9 cellular contexts compared by ENCODE assay signal in genomic region chr14:51884086-51884927, GRCh38. TPM values are rescaled to one million over a fixed set of nuclear protein-coding genes. Genes with fewer than 3 reads are reported as not detected.
DNase-seq lines count a peak whose midpoint lies in the region; ATAC-seq and TF ChIP-seq lines count a peak whose summit lies in the region.
"Had no signal": no experiment of that assay in that cellular context is flagged by ENCODE, and none has a peak within 500 bp of the region (broad histone marks: within the 10 kb centered on the region; RNA-seq: fewer than 3 reads in every experiment).

No MANE protein-coding gene starts in this region.

- POLR2A ChIA-PET in activated CD4-positive, alpha-beta T cell treated with anti-CD3 and anti-CD28 coated beads for 36 hours (lab: Charles Lee) = interaction anchor here (0.6 to 1.3 kb wide), 2 partner anchors 20 to 28 kb away, joined by 3 read pairs; no protein-coding TSS in a partner anchor
- POLR2A ChIA-PET in activated CD8-positive, alpha-beta T cell treated with anti-CD3 and anti-CD28 coated beads for 36 hours (lab: Charles Lee) = interaction anchor here (0.7 to 2.2 kb wide), 6 partner anchors 10 to 43 kb away, joined by 3 to 6 read pairs (median 4); no protein-coding TSS in a partner anchor

- peak overlapping the region; percentile 63 for H3K27ac Mint-ChIP-seq in activated CD4-positive, alpha-beta T cell treated with anti-CD3 and anti-CD28 coated beads for 36 hours
- H3K27ac Mint-ChIP-seq in activated CD8-positive, alpha-beta T cell treated with anti-CD3 and anti-CD28 coated beads for 36 hours = peak overlapping the region; percentile 80

- DNase-seq in activated CD4-positive, alpha-beta T cell treated with anti-CD3 and anti-CD28 coated beads for 36 hours = no peak
- DNase-seq in activated CD4-positive, alpha-beta T cell treated with anti-CD3 and anti-CD28 coated beads for 4 hours = no peak
- DNase-seq in activated CD8-positive, alpha-beta T cell treated with anti-CD3 and anti-CD28 coated beads for 36 hours = peak; percentile 20
- DNase-seq in mucosa of descending colon = peak in 1 of 3 donors; percentile 17
- DNase-seq in SHP77 (lab: John Stamatoyannopoulos, UW) = no peak
- no peak for DNase-seq in dorsolateral prefrontal cortex
- no peak for DNase-seq in kidney glomerular epithelial cell (lab: John Stamatoyannopoulos, UW)

- no peaks in the 10 kb centered on the region for H3K9me3 ChIP-seq in mucosa of descending colon

- H3K4me1 ChIP-seq in mucosa of descending colon (ENCODE audit: low read depth) = peaks cover 10% of the 10 kb centered on the region

- peaks cover 4% of the 10 kb centered on the region for H3K9me3 Mint-ChIP-seq in activated CD4-positive, alpha-beta T cell treated with anti-CD3 and anti-CD28 coated beads for 36 hours (ENCODE audit: low read depth)
- peaks cover 7% of the 10 kb centered on the region for H3K9me3 Mint-ChIP-seq in activated CD8-positive, alpha-beta T cell treated with anti-CD3 and anti-CD28 coated beads for 36 hours

- no peaks in the 10 kb centered on the region for H3K36me3 ChIP-seq in mucosa of descending colon (ENCODE audit: low read depth)

- peak overlapping the region in 6 of 59 donors; percentile 5 to 48 (median 37) for H3K27ac ChIP-seq in dorsolateral prefrontal cortex

- no peak for TF ChIP-seq CTCF in activated CD8-positive, alpha-beta T cell treated with anti-CD3 and anti-CD28 coated beads for 36 hours (IDR thresholded peaks at IDR 0.05)
- no peak for TF ChIP-seq CTCF in mucosa of descending colon (IDR thresholded peaks at IDR 0.05)
- no peak for TF ChIP-seq CTCF in dorsolateral prefrontal cortex (IDR thresholded peaks at IDR 0.05 in 54 of 56, conservative IDR thresholded peaks at IDR 0.05 in 2 of 56; ENCODE audit: low read depth in 1 of 56, partially characterized antibody in 56 of 56)

- H3K4me1 Mint-ChIP-seq in activated CD4-positive, alpha-beta T cell treated with anti-CD3 and anti-CD28 coated beads for 36 hours = peaks cover 75% of the 10 kb centered on the region
- H3K4me1 Mint-ChIP-seq in activated CD8-positive, alpha-beta T cell treated with anti-CD3 and anti-CD28 coated beads for 36 hours (ENCODE audit: low read depth) = peaks cover 75% of the 10 kb centered on the region

- peak; percentile 43 for ATAC-seq in activated CD4-positive, alpha-beta T cell treated with anti-CD3 and anti-CD28 coated beads for 36 hours
- ATAC-seq in HG03108 (IDR thresholded peaks at IDR 0.05; ENCODE audit: unreplicated experiment) = peak; percentile 57
- ATAC-seq in activated CD8-positive, alpha-beta T cell treated with anti-CD3 and anti-CD28 coated beads for 36 hours = peak; percentile 57
- peak; percentile 77 for ATAC-seq in mucosa of descending colon

- H3K27me3 ChIP-seq in dorsolateral prefrontal cortex = no peaks in the 10 kb centered on the region

- peaks cover 42% of the 10 kb centered on the region for H3K36me3 Mint-ChIP-seq in activated CD4-positive, alpha-beta T cell treated with anti-CD3 and anti-CD28 coated beads for 36 hours (ENCODE audit: low read depth)
- H3K36me3 Mint-ChIP-seq in activated CD8-positive, alpha-beta T cell treated with anti-CD3 and anti-CD28 coated beads for 36 hours (ENCODE audit: low read depth) = peaks cover 66% of the 10 kb centered on the region

- intact Hi-C loops in activated CD4-positive, alpha-beta T cell treated with anti-CD3 and anti-CD28 coated beads for 36 hours (cut with DNase I, micrococcal nuclease) = no loop called here
- intact Hi-C loops in activated CD8-positive, alpha-beta T cell treated with anti-CD3 and anti-CD28 coated beads for 36 hours (cut with micrococcal nuclease) = no loop called here
- intact Hi-C loops in mucosa of descending colon (cut with DNase I, micrococcal nuclease) = no loop called here
- intact Hi-C loops in dorsolateral prefrontal cortex (cut with DNase I) = no loop called here

- H3K4me3 ChIP-seq in mucosa of descending colon = no peak overlapping the region
- H3K4me3 ChIP-seq in dorsolateral prefrontal cortex = peak overlapping the region in 1 of 59 donors; percentile 0
- H3K4me3 ChIP-seq: skin epidermis had no signal

- H3K27me3 Mint-ChIP-seq in activated CD4-positive, alpha-beta T cell treated with anti-CD3 and anti-CD28 coated beads for 36 hours = no peaks in the 10 kb centered on the region
- no peaks in the 10 kb centered on the region for H3K27me3 Mint-ChIP-seq in activated CD8-positive, alpha-beta T cell treated with anti-CD3 and anti-CD28 coated beads for 36 hours

- peak overlapping the region; percentile 55 for H3K4me3 Mint-ChIP-seq in activated CD4-positive, alpha-beta T cell treated with anti-CD3 and anti-CD28 coated beads for 36 hours
- H3K4me3 Mint-ChIP-seq in activated CD8-positive, alpha-beta T cell treated with anti-CD3 and anti-CD28 coated beads for 36 hours = peak overlapping the region; percentile 55

- CTCF ChIA-PET in activated CD4-positive, alpha-beta T cell treated with anti-CD3 and anti-CD28 coated beads for 36 hours (lab: Charles Lee) = interaction anchor here (1.2 to 1.6 kb wide), 6 partner anchors 11 to 94 kb away, joined by 3 to 7 read pairs (median 3); no protein-coding TSS in a partner anchor
- CTCF ChIA-PET in activated CD8-positive, alpha-beta T cell treated with anti-CD3 and anti-CD28 coated beads for 36 hours (lab: Charles Lee) = interaction anchor here (1.0 to 3.3 kb wide), 5 partner anchors 8 to 94 kb away, joined by 3 to 16 read pairs (median 4); partner anchors contain the start of gene GNG2

RNA-seq across cellular contexts. Expression of gene GNG2, which starts 23.9 kb away (rescaled TPM):
- 100 to 1,000 TPM; 133 to 136 TPM for total RNA-seq in activated CD4-positive, alpha-beta T cell treated with anti-CD3 and anti-CD28 coated beads for 36 hours
- total RNA-seq in activated CD8-positive, alpha-beta T cell treated with anti-CD3 and anti-CD28 coated beads for 36 hours = 100 to 1,000 TPM; 174 to 184 TPM
- total RNA-seq in mucosa of descending colon (10 to 100 TPM in 2 of 3 donors, 1 to 10 TPM in 1; 9.9 to 52.2 (median 16.6) TPM), dorsolateral prefrontal cortex (100 to 1,000 TPM in 75 of 120 experiments, 10 to 100 TPM in 45; 21.2 to 175 (median 105) TPM)
